In genomic region chrX:119871599-119872395, GRCh38 we compare ENCODE assay signal across 8 cellular contexts. TPM values are rescaled to one million over a fixed set of nuclear protein-coding genes. Genes with fewer than 3 reads are reported as not detected.
DNase-seq lines count a peak whose midpoint lies in the region; ATAC-seq, FAIRE-seq and TF ChIP-seq lines count a peak whose summit lies in the region.

TSS of gene NDUFA1 (plus strand) at chrX:119871832. CDS start at chrX:119871912, 80 bp downstream.
TSS of gene RNF113A (minus strand) at chrX:119871733. CDS start at chrX:119871613, 120 bp downstream.

- H2BK120ac ChIP-seq in H1 (replicated peaks; ENCODE audit: low read depth, low read length): no peak within 1 kb of the TSS

- H2BK5ac ChIP-seq in H1 (ENCODE audit: low read depth, low read length): no peak within 1 kb of the TSS; the same call in 1 of the 2 replicates

- H2AK5ac ChIP-seq in H1 (ENCODE audit: low read depth, low read length): no peak within 1 kb of the TSS

- H3K23me2 ChIP-seq in H1 (ENCODE audit: low read depth, low read length): 0 out of 2 replicates have a peak, but pooled peaks cover 2% of the 10 kb centered on the region

- H3K14ac ChIP-seq in H1 (ENCODE audit: insufficient read length): no peak within 1 kb of the TSS

- peak within 1 kb of the TSS; percentile 85 for H4K91ac ChIP-seq in H1 (replicated peaks; ENCODE audit: insufficient read length, low read length)

- peak; percentile 87 for ATAC-seq in GM21360 (IDR thresholded peaks at IDR 0.05; ENCODE audit: unreplicated experiment)
- ATAC-seq in activated CD8-positive, alpha-beta memory T cell treated with anti-CD3 and anti-CD28 coated beads, Interleukin-2, amount 10 ng/mL, durations not matched to agents 7 days and 5 days: peak; percentile 95

- H3K27ac Mint-ChIP-seq in activated CD8-positive, alpha-beta memory T cell treated with anti-CD3 and anti-CD28 coated beads, Interleukin-2, amount 10 ng/mL, durations not matched to agents 7 days and 5 days: peak within 1 kb of the TSS; percentile 100

- H4K20me1 ChIP-seq in H1 (replicated peaks in 1 of 2; ENCODE audit: control insufficient read depth in 1 of 2, insufficient read depth in 2 of 2, low read length in 2 of 2): no peaks in the 10 kb centered on the region

- POLR2A ChIA-PET in H1 (lab: Charles Lee; ENCODE audit: partially characterized antibody): interaction anchor here (1.1 to 2.5 kb wide), 7 partner anchors 10 to 80 kb away, joined by 3 to 13 read pairs (median 5); partner anchors contain the start of genes RPL39 and UPF3B

- H4K8ac ChIP-seq in H1 (ENCODE audit: extremely low read depth, insufficient read depth, low read length): peak within 1 kb of the TSS; percentile 95; the same call in 1 of the 2 replicates

- H3K27ac ChIP-seq in H1 (ENCODE audit: low read depth, low read length): peak within 1 kb of the TSS; percentile 84

- peaks cover 0 to 8% of the 10 kb centered on the region in 2 experiments; a peak in 1 of 4 replicates for H3K79me2 ChIP-seq in H1 (ENCODE audit: control insufficient read depth in 1 of 2, insufficient read depth in 2 of 2, low read length in 2 of 2)

- H3K56ac ChIP-seq in H1 (replicated peaks; ENCODE audit: insufficient read length, low read depth, low read length): peak within 1 kb of the TSS; percentile 77

- peaks cover 0 to 8% (median 0%) of the 10 kb centered on the region in 4 experiments; a peak in 1 of 8 replicates for H3K36me3 ChIP-seq in H1 (ENCODE audit: control insufficient read depth in 2 of 4, insufficient read depth in 4 of 4, low read length in 3 of 4)

- no peak within 1 kb of the TSS for H2BK15ac ChIP-seq in H1 (ENCODE audit: low read length)

- DNase-seq in COR-L47 (lab: John Stamatoyannopoulos, UW): peak; percentile 67
- peak; percentile 90 for DNase-seq in HT-29 (ENCODE audit: low spot score)
- peak; percentile 85 for DNase-seq in NOMO-1 treated with dmso at 0.1 percent for 144 hours (lab: John Stamatoyannopoulos, UW; ENCODE audit: unreplicated experiment)
- DNase-seq in activated CD8-positive, alpha-beta memory T cell treated with anti-CD3 and anti-CD28 coated beads, Interleukin-2, amount 10 ng/mL, durations not matched to agents 7 days and 5 days: peak; percentile 92
- peak; percentile 60 to 74 for DNase-seq in H1 (ENCODE audit: low read depth in 1 of 2, low spot score in 2 of 2)
- DNase-seq in mesenteric fat pad (ENCODE audit: low spot score): peak; percentile 93
- peak; percentile 33 for DNase-seq in stimulated activated CD8-positive, alpha-beta memory T cell treated with anti-CD3 and anti-CD28 coated beads, Interleukin-15, amount 100 ng/mL, for 24 hours (ENCODE audit: low read depth)

- CTCF ChIA-PET in activated CD8-positive, alpha-beta memory T cell treated with anti-CD3 and anti-CD28 coated beads, Interleukin-2, amount 10 ng/mL, durations not matched to agents 7 days and 5 days (lab: Charles Lee): interaction anchor here (2.0 to 2.7 kb wide), 3 partner anchors 12 to 81 kb away, joined by 4 to 10 read pairs (median 8); partner anchors contain the start of gene RPL39
- CTCF ChIA-PET in H1 (lab: Charles Lee; ENCODE audit: partially characterized antibody): interaction anchor here (1.0 to 2.4 kb wide), 2 partner anchors 10 to 16 kb away, joined by 3 to 13 read pairs; no protein-coding TSS in a partner anchor

- peak; percentile 34 to 64 for TF ChIP-seq POLR2A in H1 (IDR thresholded peaks at IDR 0.05; ENCODE audit: control extremely low read depth in 1 of 2, low read depth in 2 of 2, low read length in 2 of 2)

- H3K4me2 ChIP-seq in H1 (ENCODE audit: insufficient read depth in 1 of 2, low read depth in 2 of 2, low read length in 2 of 2): peak within 1 kb of the TSS; percentile 85 to 98

- H3K9me3 Mint-ChIP-seq in activated CD8-positive, alpha-beta memory T cell treated with anti-CD3 and anti-CD28 coated beads, Interleukin-2, amount 10 ng/mL, durations not matched to agents 7 days and 5 days (ENCODE audit: low read depth): no peaks in the 10 kb centered on the region

- no peaks in the 10 kb centered on the region for H3K79me1 ChIP-seq in H1 (ENCODE audit: low read depth, low read length)

- H3K4me1 Mint-ChIP-seq in activated CD8-positive, alpha-beta memory T cell treated with anti-CD3 and anti-CD28 coated beads, Interleukin-2, amount 10 ng/mL, durations not matched to agents 7 days and 5 days: peaks cover 14% of the 10 kb centered on the region

- no peaks in the 10 kb centered on the region for H3K27me3 ChIP-seq in H1 (replicated peaks in 1 of 4; ENCODE audit: control insufficient read depth in 3 of 4, extremely low read depth in 1 of 4, insufficient read depth in 3 of 4, low read length in 3 of 4)

- no peak within 1 kb of the TSS for H3K4ac ChIP-seq in H1 (replicated peaks; ENCODE audit: insufficient read length, low read depth, low read length)

- FAIRE-seq in H1 (lab: Jason Lieb, UNC): no peak

- TF ChIP-seq EP300 in H1 (IDR thresholded peaks at IDR 0.05; ENCODE audit: borderline replicate concordance in 1 of 2, low read depth in 2 of 2, low read length in 2 of 2): no peak

- TF ChIP-seq CTCF in H1 (IDR thresholded peaks at IDR 0.05; ENCODE audit: control extremely low read depth in 1 of 3, insufficient read depth in 1 of 3, low read depth in 1 of 3, low read length in 3 of 3): no peak

- H2BK20ac ChIP-seq in H1 (ENCODE audit: low read length): no peak within 1 kb of the TSS

- H3K4me1 ChIP-seq in H1 (replicated peaks in 1 of 4; ENCODE audit: control insufficient read depth in 3 of 4, insufficient read depth in 4 of 4, low read length in 3 of 4): no peaks in the 10 kb centered on the region

- H3K23ac ChIP-seq in H1 (ENCODE audit: insufficient read length): no peak within 1 kb of the TSS

- no peak for TF ChIP-seq RAD21 in H1 (IDR thresholded peaks at IDR 0.05 in 1 of 2, conservative IDR thresholded peaks at IDR 0.05 in 1 of 2; ENCODE audit: low read depth in 2 of 2, low read length in 2 of 2)

- H3K9me3 ChIP-seq in H1 (ENCODE audit: insufficient read depth in 2 of 2, low read depth in 1 of 2, low read length in 1 of 2): no peaks in the 10 kb centered on the region

- peak within 1 kb of the TSS in 3 of 4 experiments; percentile 72 to 94 (median 83); a peak in 6 of 7 replicates for H3K9ac ChIP-seq in H1 (replicated peaks in 1 of 4; ENCODE audit: extremely low read depth in 1 of 4, low read depth in 3 of 4, low read length in 3 of 4)

- peak within 1 kb of the TSS; percentile 96 for H3K18ac ChIP-seq in H1 (ENCODE audit: extremely low read depth, low read length)

- peaks cover 8% of the 10 kb centered on the region for H3K36me3 Mint-ChIP-seq in activated CD8-positive, alpha-beta memory T cell treated with anti-CD3 and anti-CD28 coated beads, Interleukin-2, amount 10 ng/mL, durations not matched to agents 7 days and 5 days

- no peak within 1 kb of the TSS; the same call in 1 of the 2 replicates for H2AFZ ChIP-seq in H1 (ENCODE audit: low read length)

- WGBS in H1 (ENCODE audit: extremely low coverage in 1 of 2, insufficient coverage in 1 of 2, insufficient read length in 1 of 2, insufficient replicate concordance in 2 of 2, low coverage in 1 of 2, low lambda C conversion rate in 2 of 2, missing lambda C conversion rate in 1 of 2), 2 experiments: 2% methylated on average over 56 of the region's 62 CpGs; no CpG with 5 or more reads in 1 of the 2 experiments

- peak within 1 kb of the TSS; percentile 100 for H3K4me3 Mint-ChIP-seq in activated CD8-positive, alpha-beta memory T cell treated with anti-CD3 and anti-CD28 coated beads, Interleukin-2, amount 10 ng/mL, durations not matched to agents 7 days and 5 days

- peak within 1 kb of the TSS; percentile 95 for H4K5ac ChIP-seq in H1 (ENCODE audit: insufficient read length, low read depth, low read length)

- H2BK12ac ChIP-seq in H1 (ENCODE audit: low read depth, low read length): no peak within 1 kb of the TSS

- no peaks in the 10 kb centered on the region for H3K27me3 Mint-ChIP-seq in activated CD8-positive, alpha-beta memory T cell treated with anti-CD3 and anti-CD28 coated beads, Interleukin-2, amount 10 ng/mL, durations not matched to agents 7 days and 5 days

- H3K4me3 ChIP-seq in H1 (ENCODE audit: extremely low read depth in 1 of 4, insufficient read depth in 2 of 4, low read depth in 3 of 4, low read length in 4 of 4): peak within 1 kb of the TSS; percentile 81 to 95 (median 90)

TF ChIP-seq in H1, 55 proteins besides CTCF, POLR2A, EP300 and RAD21 (continues in another document):
- TF ChIP-seq CREB1 (IDR thresholded peaks at IDR 0.05) (no peak), TAF1 (IDR thresholded peaks at IDR 0.05; ENCODE audit: low read depth, low read length) (peak; percentile 77), SIX5 (IDR thresholded peaks at IDR 0.05; ENCODE audit: low read depth, low read length) (0 out of 2 replicates have a peak, but pooled peaks have one; percentile 11), ASH2L (IDR thresholded peaks at IDR 0.05; ENCODE audit: low read length) (peak; percentile 29)

RNA-seq across cellular contexts. Expression of gene NDUFA1, which starts in this region (rescaled TPM):
- total RNA-seq in HT-29 (2014; rRNA removed; shearing (Covaris generic)): 65.6 and 67.0 TPM in 2 replicates
- total RNA-seq in activated CD8-positive, alpha-beta memory T cell treated with anti-CD3 and anti-CD28 coated beads, Interleukin-2, amount 10 ng/mL, durations not matched to agents 7 days and 5 days: 100 to 1,000 TPM in 1 of 2 experiments, 10 to 100 TPM in 1; 93.2 to 102 TPM
- total RNA-seq in H1 (2021; fragmentation: NEBNext Ultra II Directional; extraction: Animal tissue kit (Norgen Biotek cat#: 25700)): 69.7 and 74.1 TPM in 2 replicates
- polyA plus RNA-seq in H1 (2011; rRNA removed): 36.7 and 65.6 TPM in 2 replicates
- 107 TPM for polyA plus RNA-seq in H1 (2011; cell fraction: cytosol; rRNA removed)
- polyA plus RNA-seq in H1 (2011; cell fraction: nucleus; rRNA removed): 11.6 TPM
- 111 to 144 TPM (median 129 TPM) in 4 replicates for polyA plus RNA-seq in H1 (2012, experiment 1 of 2)
- polyA plus RNA-seq in H1 (2012, experiment 2 of 2): 18.6 TPM
- polyA plus RNA-seq in H1 (2013, experiment 1 of 2): 174 TPM
- 186 TPM for polyA plus RNA-seq in H1 (2013, experiment 2 of 2)
- 11.5 and 14.5 TPM in 2 replicates for polyA minus RNA-seq in H1 (2011; rRNA and poly(A)+ RNA removed)
- polyA minus RNA-seq in H1 (2011; cell fraction: cytosol; rRNA and poly(A)+ RNA removed): 31.8 TPM
- 8.2 TPM for polyA minus RNA-seq in H1 (2011; cell fraction: nucleus; rRNA and poly(A)+ RNA removed)
- total RNA-seq in mesenteric fat pad: 88.8 TPM

RNA-seq across cellular contexts. Expression of gene RNF113A, which starts in this region (rescaled TPM):
- 16.5 and 19.2 TPM in 2 replicates for total RNA-seq in HT-29 (2014; rRNA removed; shearing (Covaris generic))
- total RNA-seq in activated CD8-positive, alpha-beta memory T cell treated with anti-CD3 and anti-CD28 coated beads, Interleukin-2, amount 10 ng/mL, durations not matched to agents 7 days and 5 days: 10 to 100 TPM; 32.2 to 32.5 TPM
- total RNA-seq in H1 (2021; fragmentation: NEBNext Ultra II Directional; extraction: Animal tissue kit (Norgen Biotek cat#: 25700)): 14.2 and 14.3 TPM in 2 replicates
- polyA plus RNA-seq in H1 (2011; rRNA removed): 9.7 and 10.3 TPM in 2 replicates
- 15.4 TPM for polyA plus RNA-seq in H1 (2011; cell fraction: cytosol; rRNA removed)
- 9.4 TPM for polyA plus RNA-seq in H1 (2011; cell fraction: nucleus; rRNA removed)
- polyA plus RNA-seq in H1 (2012, experiment 1 of 2): 12.5 to 14.2 TPM (median 13.7 TPM) in 4 replicates
- polyA plus RNA-seq in H1 (2012, experiment 2 of 2): 6.4 TPM
- 14.0 TPM for polyA plus RNA-seq in H1 (2013, experiment 1 of 2)
- polyA plus RNA-seq in H1 (2013, experiment 2 of 2): 12.8 TPM
- polyA minus RNA-seq in H1 (2011; rRNA and poly(A)+ RNA removed): 3.8 and 4.5 TPM in 2 replicates
- 4.5 TPM for polyA minus RNA-seq in H1 (2011; cell fraction: cytosol; rRNA and poly(A)+ RNA removed)
- 2.7 TPM for polyA minus RNA-seq in H1 (2011; cell fraction: nucleus; rRNA and poly(A)+ RNA removed)
- total RNA-seq in mesenteric fat pad: 10.1 TPM

Comparison
In these comparisons a context has a peak if more than half of its experiments do, and no peak if none do; other contexts are left out.
1. Peak in every context shown above with its lines: DNase-seq, ATAC-seq, H3K4me3 ChIP-seq and H3K27ac ChIP-seq.
2. DNase-seq: peak in every context shown above with its lines; median percentile 93 in mesenteric fat pad; 92 in activated CD8-positive, alpha-beta memory T cell treated with anti-CD3 and anti-CD28 coated beads, Interleukin-2, amount 10 ng/mL, durations not matched to agents 7 days and 5 days; 90 in HT-29; 85 in NOMO-1 treated with dmso at 0.1 percent for 144 hours; 67 in COR-L47; 67 in H1; 33 in stimulated activated CD8-positive, alpha-beta memory T cell treated with anti-CD3 and anti-CD28 coated beads, Interleukin-15, amount 100 ng/mL, for 24 hours.